Comparison of ENCODE assay signal across 1 cellular context in genomic region chr1:100713027-100713426, GRCh38.
A peak's percentile ranks its signal among the peaks of the same experiment; 100 is the strongest.
TF ChIP-seq lines count a peak whose summit lies in the region.

No MANE protein-coding gene starts in this region.

TF ChIP-seq in GM12878, 131 proteins besides CTCF, POLR2A, EP300 and RAD21:
- 0 out of 2 replicates have a peak, but pooled peaks have one; percentile 18 for TF ChIP-seq NR2F1 (conservative IDR thresholded peaks at IDR 0.05)
- peak; percentile 67; the same call in 1 of the 2 replicates for TF ChIP-seq ATF7 (IDR thresholded peaks at IDR 0.05; ENCODE audit: low read depth)
